ENCODE assay signal across 8 cellular contexts in the genomic region with DNA sequence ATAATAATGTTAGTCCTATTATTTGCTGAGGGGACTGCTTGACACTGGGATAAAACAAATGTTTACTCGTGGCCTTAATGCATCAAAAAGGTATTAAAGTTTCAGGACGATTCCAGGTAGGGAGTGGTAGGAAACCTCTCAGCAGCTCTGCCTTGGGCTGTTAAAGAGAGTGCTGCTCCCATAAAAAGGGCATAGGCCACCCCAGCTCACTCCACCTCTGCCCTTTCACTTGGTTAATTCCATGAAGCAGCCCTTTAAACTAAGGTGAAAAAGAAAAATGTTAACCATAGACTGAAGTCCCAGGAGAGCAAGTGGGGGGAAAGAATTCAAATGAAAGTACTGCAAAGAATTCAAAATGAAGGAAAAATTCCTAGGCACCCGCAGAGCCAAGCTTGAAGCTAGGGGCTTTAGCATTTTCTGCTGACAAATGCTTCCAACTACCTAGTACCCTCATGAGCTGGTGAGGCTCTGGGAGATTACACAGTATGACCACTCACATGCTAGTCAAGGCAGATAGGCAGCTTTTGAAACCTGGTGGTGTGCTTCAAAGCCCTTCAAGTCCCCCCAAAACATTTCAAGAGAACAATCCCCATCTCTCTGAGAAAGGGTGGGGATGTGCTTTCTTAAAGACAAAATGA.
DNase-seq lines count a peak whose midpoint lies in the region; ATAC-seq and TF ChIP-seq lines count a peak whose summit lies in the region.

No MANE protein-coding gene starts in this region.

- DNase-seq in amniotic epithelial cell (ENCODE audit: low read depth): peak; percentile 52
- DNase-seq in nephron progenitor cell: no peak
- no peak for DNase-seq in stimulated activated CD8-positive, alpha-beta memory T cell treated with anti-CD3 and anti-CD28 coated beads, Interleukin-4, amount 100 ng/mL, for 48 hours
- no peak for DNase-seq in NCI-H446 treated with DMSO at 0.1 percent for 48 hours (lab: John Stamatoyannopoulos, UW)
- DNase-seq in NCI-H345 (lab: John Stamatoyannopoulos, UW): no peak
- DNase-seq in GM19240 (ENCODE audit: insufficient read length, low spot score): no peak

- TF ChIP-seq CTCF in nephron progenitor cell (IDR thresholded peaks at IDR 0.05): no peak

- peak overlapping the region; percentile 68 for H3K27ac Mint-ChIP-seq in nephron progenitor cell

- peaks cover 16% of the 10 kb centered on the region for H3K27me3 Mint-ChIP-seq in nephron progenitor cell (ENCODE audit: low read depth, poor library complexity)

- H3K9me3 Mint-ChIP-seq in nephron progenitor cell: no peaks in the 10 kb centered on the region

- no peaks in the 10 kb centered on the region for H3K36me3 Mint-ChIP-seq in nephron progenitor cell (ENCODE audit: low read depth)

- peak overlapping the region; percentile 57 for H3K4me3 Mint-ChIP-seq in nephron progenitor cell

- H3K4me1 Mint-ChIP-seq in nephron progenitor cell: peaks cover 41% of the 10 kb centered on the region

- ATAC-seq in GM18520 (IDR thresholded peaks at IDR 0.05; ENCODE audit: unreplicated experiment): peak; percentile 13
- peak; percentile 12 for ATAC-seq in HG02623 (IDR thresholded peaks at IDR 0.05; ENCODE audit: unreplicated experiment)
